In the genomic region with DNA sequence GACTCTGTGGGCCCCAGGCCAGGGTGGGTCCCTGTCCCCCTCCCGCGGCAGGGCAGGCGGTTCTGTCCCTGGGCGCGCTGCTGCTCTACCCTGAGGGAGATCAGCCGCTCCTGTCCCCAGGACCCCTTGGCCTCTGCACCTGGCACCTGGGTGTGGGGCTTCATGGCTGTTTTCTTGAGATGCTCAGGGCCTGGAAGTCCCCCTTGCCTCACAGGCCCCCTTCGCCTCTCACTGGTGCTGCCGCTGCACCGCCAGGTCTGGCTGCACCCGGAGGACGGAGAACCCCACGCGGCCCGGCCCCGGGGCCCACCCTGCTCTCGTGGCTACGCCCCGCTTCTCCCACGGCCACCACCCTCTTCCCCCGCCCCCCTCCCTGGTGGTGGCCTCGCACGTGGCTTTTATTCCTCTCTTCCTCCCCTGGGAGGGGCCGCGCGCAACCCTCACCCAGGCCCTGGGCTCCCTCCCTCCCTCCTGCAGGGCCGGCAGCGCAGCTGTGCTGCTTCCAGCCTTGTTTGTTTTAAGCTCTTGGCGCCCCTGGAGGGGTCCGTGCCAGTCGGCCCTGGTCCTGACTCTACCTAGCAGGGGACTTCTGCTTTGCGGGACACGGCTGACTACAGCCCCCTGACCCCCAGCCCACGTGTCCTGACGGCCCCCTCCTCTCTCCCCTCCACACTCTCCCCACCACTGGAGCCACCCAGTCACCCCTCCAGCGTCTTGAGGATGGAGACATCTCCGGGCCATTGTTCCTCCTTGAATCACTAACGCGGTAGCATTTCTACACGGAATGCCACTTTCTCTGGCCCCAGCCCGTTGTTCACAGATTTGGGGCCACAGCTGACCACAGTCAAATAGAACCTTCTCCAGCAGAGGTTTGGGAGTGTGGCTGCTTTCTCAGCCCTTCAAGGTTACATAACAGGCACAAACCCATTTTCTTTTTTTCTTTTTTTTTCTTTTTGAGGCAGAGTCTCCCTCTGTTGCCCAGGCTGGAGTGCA, we compare ENCODE assay signal across 1 cellular context.
TF ChIP-seq lines count a peak whose summit lies in the region.

No MANE protein-coding gene starts in this region.

TF ChIP-seq in GM23338, 12 proteins besides CTCF, POLR2A, EP300 and RAD21 (continued from another document):
- TF ChIP-seq, protein P1, sequence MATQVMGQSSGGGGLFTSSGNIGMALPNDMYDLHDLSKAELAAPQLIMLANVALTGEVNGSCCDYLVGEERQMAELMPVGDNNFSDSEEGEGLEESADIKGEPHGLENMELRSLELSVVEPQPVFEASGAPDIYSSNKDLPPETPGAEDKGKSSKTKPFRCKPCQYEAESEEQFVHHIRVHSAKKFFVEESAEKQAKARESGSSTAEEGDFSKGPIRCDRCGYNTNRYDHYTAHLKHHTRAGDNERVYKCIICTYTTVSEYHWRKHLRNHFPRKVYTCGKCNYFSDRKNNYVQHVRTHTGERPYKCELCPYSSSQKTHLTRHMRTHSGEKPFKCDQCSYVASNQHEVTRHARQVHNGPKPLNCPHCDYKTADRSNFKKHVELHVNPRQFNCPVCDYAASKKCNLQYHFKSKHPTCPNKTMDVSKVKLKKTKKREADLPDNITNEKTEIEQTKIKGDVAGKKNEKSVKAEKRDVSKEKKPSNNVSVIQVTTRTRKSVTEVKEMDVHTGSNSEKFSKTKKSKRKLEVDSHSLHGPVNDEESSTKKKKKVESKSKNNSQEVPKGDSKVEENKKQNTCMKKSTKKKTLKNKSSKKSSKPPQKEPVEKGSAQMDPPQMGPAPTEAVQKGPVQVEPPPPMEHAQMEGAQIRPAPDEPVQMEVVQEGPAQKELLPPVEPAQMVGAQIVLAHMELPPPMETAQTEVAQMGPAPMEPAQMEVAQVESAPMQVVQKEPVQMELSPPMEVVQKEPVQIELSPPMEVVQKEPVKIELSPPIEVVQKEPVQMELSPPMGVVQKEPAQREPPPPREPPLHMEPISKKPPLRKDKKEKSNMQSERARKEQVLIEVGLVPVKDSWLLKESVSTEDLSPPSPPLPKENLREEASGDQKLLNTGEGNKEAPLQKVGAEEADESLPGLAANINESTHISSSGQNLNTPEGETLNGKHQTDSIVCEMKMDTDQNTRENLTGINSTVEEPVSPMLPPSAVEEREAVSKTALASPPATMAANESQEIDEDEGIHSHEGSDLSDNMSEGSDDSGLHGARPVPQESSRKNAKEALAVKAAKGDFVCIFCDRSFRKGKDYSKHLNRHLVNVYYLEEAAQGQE (IDR thresholded peaks at IDR 0.05; ENCODE audit: unreplicated experiment): no peak
- TF ChIP-seq ZNF331 (CRISPR knock-in tag; IDR thresholded peaks at IDR 0.05; ENCODE audit: low read depth) (no peak), EZH2 (IDR thresholded peaks at IDR 0.05; ENCODE audit: low read depth, unreplicated experiment) (no peak), JUNB (IDR thresholded peaks at IDR 0.05; ENCODE audit: unreplicated experiment) (no peak), EZH2phosphoT487 (IDR thresholded peaks at IDR 0.05; ENCODE audit: unreplicated experiment) (no peak)
TF ChIP-seq in GM23338: peak in this region for 0.
